In genomic region chrX:41923257-41923924, GRCh38 we compare ENCODE assay signal across 8 cellular contexts.
DNase-seq lines count a peak whose midpoint lies in the region; ATAC-seq and TF ChIP-seq lines count a peak whose summit lies in the region.

TSS of gene CASK (minus strand) at chrX:41923554. CDS start at chrX:41922988, 566 bp downstream.

- peak; percentile 57 for TF ChIP-seq POLR2A in GM19099 (IDR thresholded peaks at IDR 0.05; ENCODE audit: extremely low read depth, insufficient read length, low read depth)

- DNase-seq in AG09319 (ENCODE audit: extremely low read depth, low read depth) (peak; percentile 82), NCI-H446 (lab: John Stamatoyannopoulos, UW) (peak; percentile 83 to 93), islet precursor cell (peak; percentile 98)
- peak; percentile 78 for DNase-seq in activated CD4-positive, CD25-positive, alpha-beta regulatory T cell treated with anti-CD3 and anti-CD28 coated beads, Interleukin-2, amount 50 U/mL, for 16 hours (ENCODE audit: low read depth, low spot score)
- DNase-seq in central memory CD4-positive, alpha-beta T cell = peak; percentile 89
- peak; percentile 76 to 79 for DNase-seq in stimulated activated CD4-positive, alpha-beta T cell treated with anti-CD3 and anti-CD28 coated beads, Interleukin-12 subunit alpha, Interleukin-12 subunit beta, amount 100 ng/mL, for 24 hours (ENCODE audit: low read depth in 2 of 2)

- no peak for TF ChIP-seq CTCF in AG09319 (IDR thresholded peaks at IDR 0.05; ENCODE audit: low read depth, low read length)

- ATAC-seq in HG03354 (IDR thresholded peaks at IDR 0.05; ENCODE audit: poor library complexity, severe bottlenecking, unreplicated experiment) = peak; percentile 79

Comparison
In these comparisons a context has a peak if more than half of its experiments do, and no peak if none do; other contexts are left out.
1. Peak in every context shown above with its lines: DNase-seq and ATAC-seq.